ENCODE assay signal across 14 cellular contexts in genomic region chr7:64219710-64220298, GRCh38. TPM values are rescaled to one million over a fixed set of nuclear protein-coding genes. Genes with fewer than 3 reads are reported as not detected.
"Had no signal": no experiment of that assay in that cellular context is flagged by ENCODE, and none has a peak within 500 bp of the region (broad histone marks: within the 10 kb centered on the region; RNA-seq: fewer than 3 reads in every experiment).

No MANE protein-coding gene starts in this region.

RNA-seq across cellular contexts. Expression of gene ZNF679, which starts 8.5 kb away (rescaled TPM):
- total RNA-seq: activated B cell treated with CpG ODN at 0.5 μM for 24 hours; activated CD4-positive, alpha-beta memory T cell treated with anti-CD3 and anti-CD28 coated beads for 36 hours; activated CD4-positive, alpha-beta memory T cell treated with anti-CD3 and anti-CD28 coated beads, Interleukin-2, amount 10 ng/mL, durations not matched to agents 7 days and 5 days; activated CD4-positive, alpha-beta T cell treated with anti-CD3 and anti-CD28 coated beads for 36 hours; activated CD4-positive, alpha-beta T cell treated with anti-CD3 and anti-CD28 coated beads, Interleukin-2, amount 10 ng/mL, durations not matched to agents 24 days and 14 days; activated CD4-positive, alpha-beta T cell treated with anti-CD3 and anti-CD28 coated beads, Interleukin-2, amount 10 ng/mL, durations not matched to agents 7 days and 5 days; activated CD8-positive, alpha-beta memory T cell treated with anti-CD3 and anti-CD28 coated beads for 36 hours; activated CD8-positive, alpha-beta memory T cell treated with anti-CD3 and anti-CD28 coated beads, Interleukin-2, amount 10 ng/mL, durations not matched to agents 7 days and 5 days; activated CD8-positive, alpha-beta T cell treated with anti-CD3 and anti-CD28 coated beads for 36 hours; activated CD8-positive, alpha-beta T cell treated with anti-CD3 and anti-CD28 coated beads, Interleukin-2, amount 10 ng/mL, durations not matched to agents 7 days and 5 days; T-helper 1 cell treated with Interleukin-12 subunit alpha and Interleukin-12 subunit beta and Interleukin-4 antibody, amounts not matched to agents 30 ng/mL and 1 ng/mL, for 36 hours; T-helper 17 cell; T-helper 2 cell treated with Interferon-gamma antibody and Interleukin-4, amounts not matched to agents 100 ng/mL and 5 ng/mL, for 36 hours; WTC11 had no signal

RNA-seq across cellular contexts. Expression of gene ZNF735, which starts 12.8 kb away (rescaled TPM):
- total RNA-seq: activated B cell treated with CpG ODN at 0.5 μM for 24 hours; activated CD4-positive, alpha-beta memory T cell treated with anti-CD3 and anti-CD28 coated beads for 36 hours; activated CD4-positive, alpha-beta memory T cell treated with anti-CD3 and anti-CD28 coated beads, Interleukin-2, amount 10 ng/mL, durations not matched to agents 7 days and 5 days; activated CD4-positive, alpha-beta T cell treated with anti-CD3 and anti-CD28 coated beads for 36 hours; activated CD4-positive, alpha-beta T cell treated with anti-CD3 and anti-CD28 coated beads, Interleukin-2, amount 10 ng/mL, durations not matched to agents 24 days and 14 days; activated CD4-positive, alpha-beta T cell treated with anti-CD3 and anti-CD28 coated beads, Interleukin-2, amount 10 ng/mL, durations not matched to agents 7 days and 5 days; activated CD8-positive, alpha-beta memory T cell treated with anti-CD3 and anti-CD28 coated beads for 36 hours; activated CD8-positive, alpha-beta memory T cell treated with anti-CD3 and anti-CD28 coated beads, Interleukin-2, amount 10 ng/mL, durations not matched to agents 7 days and 5 days; activated CD8-positive, alpha-beta T cell treated with anti-CD3 and anti-CD28 coated beads for 36 hours; activated CD8-positive, alpha-beta T cell treated with anti-CD3 and anti-CD28 coated beads, Interleukin-2, amount 10 ng/mL, durations not matched to agents 7 days and 5 days; T-helper 1 cell treated with Interleukin-12 subunit alpha and Interleukin-12 subunit beta and Interleukin-4 antibody, amounts not matched to agents 30 ng/mL and 1 ng/mL, for 36 hours; T-helper 17 cell; T-helper 2 cell treated with Interferon-gamma antibody and Interleukin-4, amounts not matched to agents 100 ng/mL and 5 ng/mL, for 36 hours; WTC11 had no signal
